18 cellular contexts compared by ENCODE assay signal in the genomic region with DNA sequence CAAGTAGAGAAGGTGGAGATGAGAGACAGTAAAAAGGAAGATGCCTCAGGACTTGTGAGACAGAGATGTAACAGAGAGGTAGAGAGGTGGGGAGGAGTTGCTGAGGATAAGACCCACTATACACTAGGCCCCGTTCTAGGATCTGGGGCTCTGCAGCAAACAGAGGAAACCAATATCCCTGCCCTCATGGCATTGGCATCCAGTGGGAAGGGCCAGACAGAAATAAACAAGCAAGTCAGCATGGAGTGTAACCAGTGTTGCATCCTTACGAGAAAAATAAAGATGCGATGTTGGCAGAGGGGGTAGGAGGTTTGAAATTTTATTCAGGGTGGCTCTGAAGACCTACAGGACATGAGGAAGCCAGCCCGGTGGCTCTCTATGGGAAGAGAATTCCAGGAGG. TPM values are rescaled to one million over a fixed set of nuclear protein-coding genes. Genes with fewer than 3 reads are reported as not detected.
DNase-seq lines count a peak whose midpoint lies in the region; ATAC-seq, FAIRE-seq and TF ChIP-seq lines count a peak whose summit lies in the region.
"Had no signal": no experiment of that assay in that cellular context is flagged by ENCODE, and none has a peak within 500 bp of the region (broad histone marks: within the 10 kb centered on the region; RNA-seq: fewer than 3 reads in every experiment).

No MANE protein-coding gene starts in this region.

- H3K4me1 ChIP-seq in right cardiac atrium (ENCODE audit: control insufficient read depth, insufficient read depth, low read length), result peaks cover 10% of the 10 kb centered on the region
- peaks cover 0 to 47% (median 28%) of the 10 kb centered on the region in 4 donors for H3K4me1 ChIP-seq in tibial artery

- ATAC-seq in left ventricle myocardium superior, result peak; percentile 72
- ATAC-seq in right cardiac atrium, result no peak
- no peak for ATAC-seq in HG03439 (IDR thresholded peaks at IDR 0.05; ENCODE audit: unreplicated experiment)
- ATAC-seq in T-helper 17 cell, result no peak
- ATAC-seq: HCT116 had no signal

- H3K36me3 ChIP-seq in bronchial epithelial cell (ENCODE audit: control insufficient read depth, insufficient read depth, low read length), result no peaks in the 10 kb centered on the region
- no peaks in the 10 kb centered on the region for H3K36me3 ChIP-seq in tibial artery

- H3K4me3 ChIP-seq in right cardiac atrium (ENCODE audit: low read length), result no peak overlapping the region
- H3K4me3 ChIP-seq in bronchial epithelial cell (ENCODE audit: low read depth, low read length), result no peak overlapping the region
- no peak overlapping the region for H3K4me3 ChIP-seq in tibial artery
- H3K4me3 ChIP-seq: PC-9 had no signal

- WGBS in right cardiac atrium, result 48% methylated on average over 4 of the region's 4 CpGs

- no peaks in the 10 kb centered on the region for H3K27me3 Mint-ChIP-seq in T-helper 17 cell

- H3K27ac ChIP-seq in right cardiac atrium (ENCODE audit: low read length) (no peak overlapping the region), tibial artery (peak overlapping the region; percentile 73 to 76)
- H3K27ac ChIP-seq: HL-60, PC-9 had no signal

- DNase-seq in left ventricle myocardium superior (no peak), right cardiac atrium (no peak), bronchial epithelial cell (ENCODE audit: low read depth) (peak; percentile 29), myocyte (ENCODE audit: low read depth) (peak; percentile 76), tibial artery (no peak), T-helper 17 cell (no peak), DMS79 treated with DMSO at 0.1 percent for 48 hours (lab: John Stamatoyannopoulos, UW) (no peak)
- DNase-seq: AML-193, NCI-H1436, NCI-H2029 treated with DMSO at 0.1 percent for 48 hours, NCI-H2171 treated with DMSO at 0.1 percent for 48 hours, NCI-H748 treated with DMSO at 0.1 percent for 48 hours, PC-9 had no signal

- peaks cover 3% of the 10 kb centered on the region for H3K4me1 Mint-ChIP-seq in T-helper 17 cell

- no peaks in the 10 kb centered on the region for H3K36me3 Mint-ChIP-seq in T-helper 17 cell (ENCODE audit: low read depth)
- H3K36me3 Mint-ChIP-seq: CD14-positive monocyte had no signal

- no peak for FAIRE-seq in bronchial epithelial cell (lab: Jason Lieb, UNC)
- FAIRE-seq: HTR-8/SVneo had no signal

- no peaks in the 10 kb centered on the region for H3K27me3 ChIP-seq in right cardiac atrium (ENCODE audit: control insufficient read depth, insufficient read depth)
- H3K27me3 ChIP-seq in bronchial epithelial cell (ENCODE audit: control insufficient read depth, insufficient read depth, low read length), result no peaks in the 10 kb centered on the region
- H3K27me3 ChIP-seq in tibial artery, result no peaks in the 10 kb centered on the region

- H3K9me3 ChIP-seq in right cardiac atrium (ENCODE audit: control insufficient read depth, low read length) (no peaks in the 10 kb centered on the region), tibial artery (no peaks in the 10 kb centered on the region), T-helper 17 cell (ENCODE audit: control insufficient read depth, low read length, poor library complexity, severe bottlenecking) (no peaks in the 10 kb centered on the region)

- no peak for TF ChIP-seq CTCF in bronchial epithelial cell (IDR thresholded peaks at IDR 0.05; ENCODE audit: insufficient read depth, low read length, severe bottlenecking)
- no peak for TF ChIP-seq CTCF in tibial artery (IDR thresholded peaks at IDR 0.05)

- H3K4me3 Mint-ChIP-seq in T-helper 17 cell, result no peak overlapping the region
- H3K4me3 Mint-ChIP-seq: CD14-positive monocyte had no signal

- no peak overlapping the region for H3K27ac Mint-ChIP-seq in T-helper 17 cell

- intact Hi-C loops in left ventricle myocardium superior (cut with micrococcal nuclease), result no loop called here
- intact Hi-C loops in right cardiac atrium (cut with DNase I), result no loop called here
- intact Hi-C loops in tibial artery (cut with DNase I; ENCODE audit: low total_unique reads), result loop anchor here (10.0 kb wide), 2 partner anchors 164 to 264 kb away; no protein-coding TSS in a partner anchor

RNA-seq across cellular contexts. Expression of a gene that starts 22.0 kb away (rescaled TPM):
- total RNA-seq in left ventricle myocardium superior (9.6 TPM), right cardiac atrium (1 to 10 TPM; 3.0 to 7.8 (median 5.7) TPM), bronchial epithelial cell (2.3 and 2.9 TPM in 2 replicates), myocyte (4.3 and 5.6 TPM in 2 replicates), T-helper 17 cell (10 to 100 TPM; 15.7 to 20.7 TPM)
- 4.4 TPM for polyA plus RNA-seq in right cardiac atrium
- polyA plus RNA-seq in myocyte (2012), result 11.0 TPM

Comparison
In these comparisons a context has a peak if more than half of its experiments do, and no peak if none do; other contexts are left out.
1. DNase-seq: peak in bronchial epithelial cell (single experiment) and myocyte (single experiment); none in left ventricle myocardium superior (single experiment), right cardiac atrium (0 of 3), tibial artery (0 of 2), T-helper 17 cell (0 of 3) and DMS79 treated with DMSO at 0.1 percent for 48 hours (single experiment).